17 cellular contexts compared by ENCODE assay signal in genomic region chr7:141945356-141945755, GRCh38. TPM values are rescaled to one million over a fixed set of nuclear protein-coding genes. Genes with fewer than 3 reads are reported as not detected.
A peak's percentile ranks its signal among the peaks of the same experiment; 100 is the strongest.
DNase-seq lines count a peak whose midpoint lies in the region; ATAC-seq and TF ChIP-seq lines count a peak whose summit lies in the region.
"Had no signal": no experiment of that assay in that cellular context is flagged by ENCODE, and none has a peak within 500 bp of the region (broad histone marks: within the 10 kb centered on the region; RNA-seq: fewer than 3 reads in every experiment).

No MANE protein-coding gene starts in this region.

- no peak overlapping the region for H2AFZ ChIP-seq in GM23248

- in situ Hi-C loops in GM23248 (cut with MboI): no loop called here

- H3K79me2 ChIP-seq in GM23248 (ENCODE audit: insufficient read depth): no peaks in the 10 kb centered on the region

- 2 to 14% methylated on average over 3 of the region's 3 CpGs for WGBS in GM23248 (ENCODE audit: low coverage in 1 of 2, low lambda C conversion rate in 2 of 2, missing lambda C conversion rate in 2 of 2), 2 experiments

- no peaks in the 10 kb centered on the region for H3F3A ChIP-seq in GM23248 (ENCODE audit: insufficient read depth)

- H3K4me2 ChIP-seq in GM23248 (ENCODE audit: unreplicated experiment): peak overlapping the region; percentile 40

- H3K9me3 ChIP-seq in GM23248 (ENCODE audit: low read depth): no peaks in the 10 kb centered on the region
- H3K9me3 ChIP-seq: adrenal gland, prostate gland had no signal

- DNase-seq in AML-193 (lab: John Stamatoyannopoulos, UW) (peak; percentile 94 to 96), GM23248 (peak; percentile 72), RPMI7951 (ENCODE audit: low read depth) (peak; percentile 5), iris pigment epithelial cell (ENCODE audit: low read depth) (peak; percentile 30), NCI-H146 treated with DMSO at 0.1 percent for 48 hours (lab: John Stamatoyannopoulos, UW; ENCODE audit: unreplicated experiment) (no peak), omental fat pad (ENCODE audit: low spot score) (no peak), COR-L47 (lab: John Stamatoyannopoulos, UW) (no peak)
- DNase-seq: activated CD8-positive, alpha-beta memory T cell treated with anti-CD3 and anti-CD28 coated beads, Interleukin-2, amount 10 ng/mL, durations not matched to agents 7 days and 5 days; C1 segment of cervical spinal cord; cortex of kidney; mucosa of descending colon; NCI-H1092 treated with DMSO at 0.1 percent for 48 hours; NCI-H446 had no signal

- H3K4me1 ChIP-seq in GM23248 (ENCODE audit: insufficient read depth): peaks cover 6% of the 10 kb centered on the region; the same call in 1 of the 2 replicates
- H3K4me1 ChIP-seq: adrenal gland, prostate gland had no signal

- no peak overlapping the region for H3K4me3 ChIP-seq in GM23248
- H3K4me3 ChIP-seq: adrenal gland, mucosa of descending colon, prostate gland had no signal

- H3K27me3 ChIP-seq in GM23248 (replicated peaks; ENCODE audit: insufficient read depth): no peaks in the 10 kb centered on the region
- H3K27me3 ChIP-seq: adrenal gland had no signal

- no peak for ATAC-seq in HG03432 (IDR thresholded peaks at IDR 0.05; ENCODE audit: unreplicated experiment)
- no peak for ATAC-seq in omental fat pad (ENCODE audit: low FRiP score)
- ATAC-seq: activated CD8-positive, alpha-beta memory T cell treated with anti-CD3 and anti-CD28 coated beads, Interleukin-2, amount 10 ng/mL, durations not matched to agents 7 days and 5 days; mucosa of descending colon had no signal

- peak overlapping the region; percentile 38 for H3K27ac ChIP-seq in GM23248
- H3K27ac ChIP-seq: adrenal gland, prostate gland had no signal

- H3K9ac ChIP-seq in GM23248: no peak overlapping the region

- no peak for TF ChIP-seq CTCF in omental fat pad (IDR thresholded peaks at IDR 0.05)

- H3K36me3 ChIP-seq in GM23248 (ENCODE audit: low read depth): no peaks in the 10 kb centered on the region
- H3K36me3 ChIP-seq: adrenal gland, prostate gland had no signal

- no peaks in the 10 kb centered on the region for H4K20me1 ChIP-seq in GM23248 (ENCODE audit: insufficient read depth)

- H3K9me2 ChIP-seq in GM23248 (ENCODE audit: insufficient read depth): no peaks in the 10 kb centered on the region

RNA-seq across cellular contexts. Expression of gene CLEC5A, which starts 1.4 kb away (rescaled TPM):
- total RNA-seq in GM23248 (2014; rRNA removed; shearing (Covaris generic)): not detected in 2 replicates
- not detected in 2 replicates for polyA plus RNA-seq in GM23248 (2016; fragmentation: Nextera tagmentation; extraction: Ambion mirVana)
- not detected in 2 replicates for total RNA-seq in RPMI7951 (2014; rRNA removed; shearing (Covaris generic))
- 1 to 10 TPM in 1 of 4 donors, under 1 TPM in 3; 0.25 to 1.1 (median 0.53) TPM for total RNA-seq in omental fat pad
- total RNA-seq: activated CD8-positive, alpha-beta memory T cell treated with anti-CD3 and anti-CD28 coated beads, Interleukin-2, amount 10 ng/mL, durations not matched to agents 7 days and 5 days; H1 had no signal
- polyA plus RNA-seq: H1 had no signal

RNA-seq across cellular contexts. Expression of gene TAS2R38, which starts 28.2 kb away (rescaled TPM):
- not detected in 2 replicates for total RNA-seq in GM23248 (2014; rRNA removed; shearing (Covaris generic))
- not detected in 2 replicates for polyA plus RNA-seq in GM23248 (2016; fragmentation: Nextera tagmentation; extraction: Ambion mirVana)
- total RNA-seq in RPMI7951 (2014; rRNA removed; shearing (Covaris generic)): not detected in 2 replicates
- total RNA-seq in omental fat pad: not detected
- total RNA-seq: activated CD8-positive, alpha-beta memory T cell treated with anti-CD3 and anti-CD28 coated beads, Interleukin-2, amount 10 ng/mL, durations not matched to agents 7 days and 5 days; adrenal gland; H1; prostate gland had no signal
- polyA plus RNA-seq: adrenal gland had no signal

RNA-seq across cellular contexts. Expression of gene OR9A4, which starts 29.2 kb away (rescaled TPM):
- not detected in 2 replicates for total RNA-seq in GM23248 (2014; rRNA removed; shearing (Covaris generic))
- not detected in 2 replicates for polyA plus RNA-seq in GM23248 (2016; fragmentation: Nextera tagmentation; extraction: Ambion mirVana)
- not detected in 2 replicates for total RNA-seq in RPMI7951 (2014; rRNA removed; shearing (Covaris generic))
- total RNA-seq in omental fat pad: under 1 TPM in 1 of 4 donors, not detected in 3; 0.95 TPM
- total RNA-seq: activated CD8-positive, alpha-beta memory T cell treated with anti-CD3 and anti-CD28 coated beads, Interleukin-2, amount 10 ng/mL, durations not matched to agents 7 days and 5 days; adrenal gland; H1; prostate gland had no signal
- polyA plus RNA-seq: adrenal gland, H1 had no signal

RNA-seq across cellular contexts. Expression of gene MGAM, which starts 50.3 kb away (rescaled TPM):
- 1.3 and 2.5 TPM in 2 replicates for total RNA-seq in GM23248 (2014; rRNA removed; shearing (Covaris generic))
- polyA plus RNA-seq in GM23248 (2016; fragmentation: Nextera tagmentation; extraction: Ambion mirVana): 0.70 and 0.76 TPM in 2 replicates
- 0.68 and 0.72 TPM in 2 replicates for total RNA-seq in RPMI7951 (2014; rRNA removed; shearing (Covaris generic))
- total RNA-seq in omental fat pad: 10 to 100 TPM in 1 of 4 donors, 1 to 10 TPM in 1, under 1 TPM in 2; 0.93 to 27.6 (median 1.2) TPM
- total RNA-seq: activated CD8-positive, alpha-beta memory T cell treated with anti-CD3 and anti-CD28 coated beads, Interleukin-2, amount 10 ng/mL, durations not matched to agents 7 days and 5 days had no signal

Comparison
In these comparisons a context has a peak if more than half of its experiments do, and no peak if none do; other contexts are left out.
1. DNase-seq: peak in AML-193 (2 of 2), GM23248 (single experiment), RPMI7951 (single experiment) and iris pigment epithelial cell (single experiment); none in NCI-H146 treated with DMSO at 0.1 percent for 48 hours (single experiment), omental fat pad (single experiment) and COR-L47 (single experiment).